29 cellular contexts compared by ENCODE assay signal in genomic region chr15:39850436-39850835, GRCh38.
"Had no signal": no experiment of that assay in that cellular context is flagged by ENCODE, and none has a peak within 500 bp of the region (broad histone marks: within the 10 kb centered on the region; RNA-seq: fewer than 3 reads in every experiment).

No MANE protein-coding gene starts in this region.

- H3K27ac ChIP-seq: coronary artery, heart left ventricle, pancreas, prostate gland, thyroid gland, upper lobe of right lung had no signal

- H3K9me3 Mint-ChIP-seq: activated B cell treated with CpG ODN at 0.5 μM for 24 hours; effector memory CD8-positive, alpha-beta T cell; immature natural killer cell; nephron; stimulated activated memory B cell treated with anti-CD40 and anti-IgM and Interleukin-4, amounts not matched to agents 10 μg/mL and 1 μg/mL and 100 μg/mL, for 72 hours had no signal

- DNase-seq: activated B cell treated with CpG ODN at 0.5 μM for 24 hours; activated CD8-positive, alpha-beta memory T cell treated with anti-CD3 and anti-CD28 coated beads for 24 hours; activated effector memory CD4-positive, alpha-beta T cell treated with Interleukin-2 at 50 U/mL for 16 hours; activated naive CD4-positive, alpha-beta T cell treated with Interleukin-2 at 50 U/mL for 16 hours; anterior cingulate cortex; effector memory CD8-positive, alpha-beta T cell; heart left ventricle; hypothalamus; immature natural killer cell; kidney; left colon; mammary epithelial cell; pancreas; retina; small intestine; stimulated activated CD4-positive, alpha-beta T cell treated with anti-CD3 and anti-CD28 coated beads, Interleukin-4, amount 100 ng/mL, for 24 hours; stimulated activated CD8-positive, alpha-beta memory T cell treated with anti-CD3 and anti-CD28 coated beads, Interleukin-4, amount 100 ng/mL, for 48 hours; stomach; T-helper 17 cell; T1000; thyroid gland; upper lobe of right lung had no signal

- H3K36me3 Mint-ChIP-seq: activated naive CD8-positive, alpha-beta T cell; immature natural killer cell; stimulated activated memory B cell treated with anti-CD40 and anti-IgM and Interleukin-4, amounts not matched to agents 10 μg/mL and 1 μg/mL and 100 μg/mL, for 72 hours had no signal

- ATAC-seq: effector memory CD8-positive, alpha-beta T cell; heart left ventricle; left colon; pancreas; sciatic nerve; stimulated activated memory B cell treated with anti-CD40 and anti-IgM and Interleukin-4, amounts not matched to agents 10 μg/mL and 1 μg/mL and 100 μg/mL, for 72 hours; T-helper 17 cell; upper lobe of right lung had no signal

- H3K36me3 ChIP-seq: heart left ventricle, pancreas, prostate gland, stomach, thyroid gland, upper lobe of right lung had no signal

- H3K4me1 ChIP-seq: pancreas, prostate gland, thyroid gland, upper lobe of right lung had no signal

- H3K4me1 Mint-ChIP-seq: activated B cell treated with CpG ODN at 0.5 μM for 24 hours; immature natural killer cell; nephron; stimulated activated memory B cell treated with anti-CD40 and anti-IgM and Interleukin-4, amounts not matched to agents 10 μg/mL and 1 μg/mL and 100 μg/mL, for 72 hours; T-helper 17 cell had no signal

- H3K27me3 ChIP-seq: heart left ventricle, pancreas, stomach, thyroid gland, upper lobe of right lung had no signal

- H3K4me3 Mint-ChIP-seq: activated B cell treated with CpG ODN at 0.5 μM for 24 hours; activated naive CD8-positive, alpha-beta T cell; effector memory CD8-positive, alpha-beta T cell; immature natural killer cell; nephron; stimulated activated memory B cell treated with anti-CD40 and anti-IgM and Interleukin-4, amounts not matched to agents 10 μg/mL and 1 μg/mL and 100 μg/mL, for 72 hours; T-helper 17 cell had no signal

- FAIRE-seq: bronchial epithelial cell, kidney, pancreas, small intestine had no signal

- H3K4me3 ChIP-seq: coronary artery, heart left ventricle, pancreas, prostate gland, stomach, thyroid gland, upper lobe of right lung had no signal

- H3K27ac Mint-ChIP-seq: activated B cell treated with CpG ODN at 0.5 μM for 24 hours; activated naive CD8-positive, alpha-beta T cell; effector memory CD8-positive, alpha-beta T cell; immature natural killer cell; nephron; stimulated activated memory B cell treated with anti-CD40 and anti-IgM and Interleukin-4, amounts not matched to agents 10 μg/mL and 1 μg/mL and 100 μg/mL, for 72 hours; T-helper 17 cell had no signal

- H3K9me3 ChIP-seq: heart left ventricle, pancreas, prostate gland, stomach, thyroid gland, upper lobe of right lung had no signal
